Comparison of ENCODE assay signal across 8 cellular contexts in the genomic region with DNA sequence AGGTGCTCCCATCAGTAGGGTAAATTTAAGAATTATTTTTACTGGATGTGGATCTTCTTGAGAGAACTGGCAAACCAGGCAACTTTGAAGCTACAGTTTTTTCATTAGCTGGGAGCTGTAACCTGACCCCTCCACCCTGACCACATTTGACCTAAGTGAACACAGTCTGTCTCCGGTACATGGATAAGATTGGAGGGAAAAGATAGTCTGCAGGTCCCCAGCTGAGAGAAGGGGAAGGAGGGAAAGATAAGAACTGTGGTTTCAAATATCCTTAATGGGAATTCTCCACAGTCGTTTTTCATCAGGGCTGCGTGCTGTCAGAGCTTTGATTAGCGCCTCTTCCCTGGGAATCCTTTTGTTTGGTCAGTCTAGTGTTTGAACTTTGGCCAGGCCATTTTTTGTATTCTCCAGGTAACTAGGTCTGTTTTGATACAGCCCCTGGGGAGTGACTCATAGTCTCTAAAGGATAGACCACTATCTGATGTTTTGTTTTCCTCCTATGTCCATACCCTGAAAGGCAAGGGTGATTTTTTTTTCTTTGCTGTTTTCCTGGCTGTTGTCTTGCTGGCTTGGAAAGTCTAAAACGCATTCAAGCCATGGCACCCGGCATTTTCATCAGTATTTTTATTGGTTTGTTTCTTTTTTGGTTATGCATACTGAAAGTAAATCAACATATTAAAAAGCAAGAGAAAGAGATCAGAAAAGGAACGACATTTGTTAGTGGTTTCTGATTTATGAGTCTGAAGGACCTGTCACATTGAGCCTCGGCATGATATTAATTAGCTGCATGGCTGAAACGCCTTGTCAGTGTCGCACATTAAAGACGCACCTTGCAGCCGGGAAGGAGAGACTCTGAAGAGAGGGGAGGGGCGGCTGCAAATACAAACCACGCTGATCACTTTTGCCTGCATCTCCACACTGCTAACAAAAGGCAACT.
DNase-seq lines count a peak whose midpoint lies in the region; ATAC-seq and TF ChIP-seq lines count a peak whose summit lies in the region.

No MANE protein-coding gene starts in this region.

- H3K36me3 Mint-ChIP-seq in activated CD8-positive, alpha-beta T cell treated with anti-CD3 and anti-CD28 coated beads for 36 hours (ENCODE audit: low read depth): no peaks in the 10 kb centered on the region

- H3K4me3 Mint-ChIP-seq in activated CD8-positive, alpha-beta T cell treated with anti-CD3 and anti-CD28 coated beads for 36 hours: peak overlapping the region; percentile 25

- intact Hi-C loops in activated CD8-positive, alpha-beta T cell treated with anti-CD3 and anti-CD28 coated beads for 36 hours (cut with micrococcal nuclease): no loop called here

- H3K9me3 ChIP-seq in MG63: no peaks in the 10 kb centered on the region

- H3K27me3 Mint-ChIP-seq in activated CD8-positive, alpha-beta T cell treated with anti-CD3 and anti-CD28 coated beads for 36 hours: peaks cover 21% of the 10 kb centered on the region

- H3K36me3 ChIP-seq in MG63: no peaks in the 10 kb centered on the region

- H3K27ac Mint-ChIP-seq in activated CD8-positive, alpha-beta T cell treated with anti-CD3 and anti-CD28 coated beads for 36 hours: no peak overlapping the region

- no peak for TF ChIP-seq CTCF in activated CD8-positive, alpha-beta T cell treated with anti-CD3 and anti-CD28 coated beads for 36 hours (IDR thresholded peaks at IDR 0.05)

- H3K9me3 Mint-ChIP-seq in activated CD8-positive, alpha-beta T cell treated with anti-CD3 and anti-CD28 coated beads for 36 hours: no peaks in the 10 kb centered on the region

- peak; percentile 56 to 58 for DNase-seq in NCI-H187 (lab: John Stamatoyannopoulos, UW)
- DNase-seq in activated CD8-positive, alpha-beta T cell treated with anti-CD3 and anti-CD28 coated beads for 36 hours: peak; percentile 35
- DNase-seq in myocyte (ENCODE audit: low read depth): peak; percentile 59
- DNase-seq in SIG-M5 (lab: John Stamatoyannopoulos, UW): no peak
- DNase-seq in MG63: no peak

- ATAC-seq in GM19397 (IDR thresholded peaks at IDR 0.05; ENCODE audit: unreplicated experiment): peak; percentile 56
- peak; percentile 34 for ATAC-seq in activated CD8-positive, alpha-beta T cell treated with anti-CD3 and anti-CD28 coated beads for 36 hours
- no peak for ATAC-seq in GM19023 (IDR thresholded peaks at IDR 0.05; ENCODE audit: unreplicated experiment)
- ATAC-seq in HG02970 (IDR thresholded peaks at IDR 0.05; ENCODE audit: low FRiP score, unreplicated experiment): no peak

- CTCF ChIA-PET in activated CD8-positive, alpha-beta T cell treated with anti-CD3 and anti-CD28 coated beads for 36 hours (lab: Charles Lee): interaction anchor here (0.9 kb wide), 1 partner anchor 17 kb away, joined by 3 read pairs; no protein-coding TSS in a partner anchor

- POLR2A ChIA-PET in activated CD8-positive, alpha-beta T cell treated with anti-CD3 and anti-CD28 coated beads for 36 hours (lab: Charles Lee): no interaction called here

- H3K27me3 ChIP-seq in MG63: no peaks in the 10 kb centered on the region

- H3K4me1 Mint-ChIP-seq in activated CD8-positive, alpha-beta T cell treated with anti-CD3 and anti-CD28 coated beads for 36 hours (ENCODE audit: low read depth): peaks cover 6% of the 10 kb centered on the region

- H3K4me3 ChIP-seq in MG63: no peak overlapping the region

Comparison
In these comparisons a context has a peak if more than half of its experiments do, and no peak if none do; other contexts are left out.
1. ATAC-seq: peak in GM19397 (single experiment) and activated CD8-positive, alpha-beta T cell treated with anti-CD3 and anti-CD28 coated beads for 36 hours (single experiment); none in GM19023 (single experiment) and HG02970 (single experiment).
2. DNase-seq: peak in NCI-H187 (2 of 2), activated CD8-positive, alpha-beta T cell treated with anti-CD3 and anti-CD28 coated beads for 36 hours (single experiment) and myocyte (single experiment); none in SIG-M5 (single experiment) and MG63 (single experiment).